10 cellular contexts compared by ENCODE assay signal in the genomic region with DNA sequence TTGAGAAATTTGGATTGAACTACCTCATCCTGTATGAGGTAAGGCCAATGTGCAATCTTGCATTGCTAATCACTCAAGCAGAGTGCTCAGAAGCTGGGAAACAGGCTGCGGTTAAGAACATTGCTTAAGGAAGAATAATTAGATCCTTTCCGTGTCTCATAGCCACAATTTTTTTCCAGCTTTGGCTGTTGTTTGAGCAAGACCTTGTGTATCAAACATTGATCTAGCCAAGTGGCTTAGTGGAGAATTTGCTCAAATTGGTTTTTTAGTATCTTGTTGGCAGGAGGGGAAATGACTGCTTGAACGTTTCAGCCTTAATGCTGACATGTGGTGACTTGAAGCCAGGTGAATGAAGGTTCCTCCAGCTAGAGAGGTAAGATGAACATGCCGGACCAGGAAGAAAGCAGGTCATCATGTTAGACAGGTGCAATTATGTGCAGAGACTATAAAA.
DNase-seq lines count a peak whose midpoint lies in the region; ATAC-seq and TF ChIP-seq lines count a peak whose summit lies in the region.
"Had no signal": no experiment of that assay in that cellular context is flagged by ENCODE, and none has a peak within 500 bp of the region (broad histone marks: within the 10 kb centered on the region; RNA-seq: fewer than 3 reads in every experiment).

No MANE protein-coding gene starts in this region.

- peaks cover 44% of the 10 kb centered on the region for H3K27me3 Mint-ChIP-seq in T-helper 17 cell

- no peak overlapping the region for H3K27ac Mint-ChIP-seq in T-helper 17 cell

- H3K4me1 ChIP-seq in heart right ventricle (peaks cover 0 to 77% (median 6%) of the 10 kb centered on the region in 9 donors), stomach (peaks cover 0 to 38% (median 19%) of the 10 kb centered on the region in 4 donors)

- H3K27me3 ChIP-seq in heart right ventricle: no peaks in the 10 kb centered on the region
- no peaks in the 10 kb centered on the region for H3K27me3 ChIP-seq in stomach

- TF ChIP-seq CTCF in heart right ventricle (IDR thresholded peaks at IDR 0.05) (no peak), stomach (IDR thresholded peaks at IDR 0.05) (no peak)

- TF ChIP-seq POLR2A in stomach (IDR thresholded peaks at IDR 0.05): no peak

- H3K27ac ChIP-seq in heart right ventricle: peak overlapping the region in 5 of 10 donors; percentile 33 to 88 (median 67)
- H3K27ac ChIP-seq in stomach: peak overlapping the region in 4 of 5 donors; percentile 53 to 85 (median 74)

- ATAC-seq in T-helper 17 cell: no peak
- ATAC-seq in heart right ventricle: peak; percentile 39 to 81 (median 74)
- ATAC-seq in GM18858 (IDR thresholded peaks at IDR 0.05; ENCODE audit: unreplicated experiment): no peak

- peaks cover 3% of the 10 kb centered on the region for H3K36me3 Mint-ChIP-seq in T-helper 17 cell (ENCODE audit: low read depth)

- DNase-seq in HCEC 1CT (peak; percentile 96), T-helper 17 cell (no peak), heart right ventricle (no peak), stomach (no peak), anterior cingulate cortex (lab: John Stamatoyannopoulos, UW) (no peak), NCI-H146 (lab: John Stamatoyannopoulos, UW) (no peak), KG1 (lab: John Stamatoyannopoulos, UW) (no peak)
- DNase-seq: activated T-cell treated with anti-CD3 and anti-CD28 coated beads, Interleukin-2, amount 50 U/mL, for 48 hours; nucleus accumbens had no signal

- H3K9me3 ChIP-seq in T-helper 17 cell (ENCODE audit: control insufficient read depth, low read length, poor library complexity, severe bottlenecking) (no peaks in the 10 kb centered on the region), heart right ventricle (peaks cover 0 to 10% (median 0%) of the 10 kb centered on the region in 11 donors), stomach (no peaks in the 10 kb centered on the region)

- intact Hi-C loops in heart right ventricle (cut with DNase I) (no loop called here), stomach (cut with DNase I; ENCODE audit: low total_unique reads) (no loop called here)

- peak overlapping the region; percentile 19 for H3K4me3 Mint-ChIP-seq in T-helper 17 cell

- WGBS in heart right ventricle, 2 donors: 58 to 66% methylated on average over 4 of the region's 4 CpGs
- WGBS in stomach, 5 donors: 39 to 51% (median 48%) methylated on average over 4 of the region's 4 CpGs

- no peak for TF ChIP-seq EP300 in stomach (IDR thresholded peaks at IDR 0.05)

- H3K4me3 ChIP-seq in heart right ventricle: no peak overlapping the region
- no peak overlapping the region for H3K4me3 ChIP-seq in stomach

- H3K4me1 Mint-ChIP-seq in T-helper 17 cell: peaks cover 2% of the 10 kb centered on the region

- H3K36me3 ChIP-seq in heart right ventricle (no peaks in the 10 kb centered on the region), stomach (no peaks in the 10 kb centered on the region)

Comparison
In these comparisons a context has a peak if more than half of its experiments do, and no peak if none do; other contexts are left out.
1. ATAC-seq: peak in heart right ventricle (8 of 8); none in T-helper 17 cell (single experiment) and GM18858 (single experiment).